ENCODE assay signal across 8 cellular contexts in the genomic region with DNA sequence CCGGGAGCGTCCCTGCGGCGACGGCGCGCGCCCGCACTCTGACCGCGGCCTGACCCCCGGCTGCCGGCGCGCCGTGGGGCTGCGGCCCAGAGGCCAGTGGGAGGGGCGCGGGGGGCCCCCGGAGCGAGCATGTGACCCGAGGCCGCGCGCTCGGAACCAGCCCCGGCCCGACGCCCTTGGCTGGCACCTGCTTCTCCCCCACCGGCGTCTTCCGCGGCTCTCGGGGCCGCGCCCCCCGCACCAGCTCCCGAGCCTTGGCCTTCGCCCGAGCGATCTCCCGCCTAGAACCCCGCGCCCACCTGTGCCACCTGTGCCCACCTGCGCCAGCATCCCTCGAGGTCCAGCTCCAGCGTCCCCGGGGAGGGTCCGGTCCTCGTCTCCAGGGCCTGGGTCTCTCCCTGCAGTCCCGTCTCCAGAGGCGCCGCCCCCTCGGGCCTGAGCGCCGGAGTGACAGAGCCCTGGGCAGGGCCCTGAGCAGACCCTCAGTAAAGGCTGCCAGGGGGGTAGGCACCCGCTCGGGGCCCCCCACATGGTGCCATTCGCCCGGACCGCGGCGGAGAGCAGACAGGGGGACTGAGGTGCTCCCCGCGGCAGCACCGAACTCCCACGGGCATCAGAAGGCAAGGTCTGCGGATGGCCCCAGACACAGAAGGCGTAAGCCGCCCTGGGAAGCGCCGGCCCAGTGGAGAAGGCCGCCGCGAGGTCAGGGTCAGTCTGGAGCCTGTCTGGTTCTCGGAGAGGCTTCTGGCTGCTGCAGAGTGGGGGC.
A peak's percentile ranks its signal among the peaks of the same experiment; 100 is the strongest.
DNase-seq lines count a peak whose midpoint lies in the region; ATAC-seq and TF ChIP-seq lines count a peak whose summit lies in the region.

No MANE protein-coding gene starts in this region.

- no peaks in the 10 kb centered on the region for H3K9me3 Mint-ChIP-seq in dendritic cell treated with granulocyte-macrophage colony-stimulating factor and Interleukin-4, amounts not matched to agents 40 ng/mL and 50 ng/mL, for 4 days

- H3K27me3 ChIP-seq in tibial artery = no peaks in the 10 kb centered on the region

- H3K27ac Mint-ChIP-seq in dendritic cell treated with granulocyte-macrophage colony-stimulating factor and Interleukin-4, amounts not matched to agents 40 ng/mL and 50 ng/mL, for 4 days = no peak overlapping the region

- peaks cover 11% of the 10 kb centered on the region for H3K4me1 Mint-ChIP-seq in dendritic cell treated with granulocyte-macrophage colony-stimulating factor and Interleukin-4, amounts not matched to agents 40 ng/mL and 50 ng/mL, for 4 days (ENCODE audit: low read depth)

- H3K36me3 Mint-ChIP-seq in dendritic cell treated with granulocyte-macrophage colony-stimulating factor and Interleukin-4, amounts not matched to agents 40 ng/mL and 50 ng/mL, for 4 days (ENCODE audit: low read depth) = no peaks in the 10 kb centered on the region

- H3K4me3 ChIP-seq in GM12865 (ENCODE audit: low read depth, low read length) = peak overlapping the region; percentile 76
- H3K4me3 ChIP-seq in tibial artery = peak overlapping the region; percentile 54 to 88

- peaks cover 0 to 21% (median 14%) of the 10 kb centered on the region in 4 donors for H3K4me1 ChIP-seq in tibial artery

- peak; percentile 31 for ATAC-seq in GM21825 (IDR thresholded peaks at IDR 0.05; ENCODE audit: unreplicated experiment)
- no peak for ATAC-seq in HG03175 (IDR thresholded peaks at IDR 0.05; ENCODE audit: unreplicated experiment)

- no peaks in the 10 kb centered on the region for H3K36me3 ChIP-seq in tibial artery

- H3K27ac ChIP-seq in tibial artery = peak overlapping the region; percentile 79

- no peaks in the 10 kb centered on the region for H3K9me3 ChIP-seq in tibial artery

- TF ChIP-seq CTCF in GM12865 (IDR thresholded peaks at IDR 0.05; ENCODE audit: insufficient read depth, low read depth, low read length, missing control alignments) (no peak), tibial artery (IDR thresholded peaks at IDR 0.05) (no peak)

- H3K4me3 Mint-ChIP-seq in dendritic cell treated with granulocyte-macrophage colony-stimulating factor and Interleukin-4, amounts not matched to agents 40 ng/mL and 50 ng/mL, for 4 days = peak overlapping the region; percentile 63

- peaks cover 71% of the 10 kb centered on the region for H3K27me3 Mint-ChIP-seq in dendritic cell treated with granulocyte-macrophage colony-stimulating factor and Interleukin-4, amounts not matched to agents 40 ng/mL and 50 ng/mL, for 4 days

- DNase-seq in GM12865 (ENCODE audit: low read depth) (no peak), NCI-H69 (lab: John Stamatoyannopoulos, UW) (peak; percentile 82), medulla oblongata (ENCODE audit: extremely low spot score) (peak; percentile 16), tibial artery (peak in 1 of 2 donors; percentile 76)
- no peak for DNase-seq in stimulated activated CD4-positive, alpha-beta T cell treated with anti-CD3 and anti-CD28 coated beads, Interleukin-4, amount 100 ng/mL, for 4 hours

- intact Hi-C loops in dendritic cell treated with granulocyte-macrophage colony-stimulating factor and Interleukin-4, amounts not matched to agents 40 ng/mL and 50 ng/mL, for 4 days (cut with micrococcal nuclease) = no loop called here
- intact Hi-C loops in tibial artery (cut with DNase I; ENCODE audit: low total_unique reads) = loop anchor here (5.0 kb wide), 1 partner anchor 74 kb away; a partner anchor contains a TSS

Comparison
In these comparisons a context has a peak if more than half of its experiments do, and no peak if none do; other contexts are left out.
1. DNase-seq: peak in NCI-H69 (single experiment) and medulla oblongata (single experiment); none in GM12865 (single experiment) and stimulated activated CD4-positive, alpha-beta T cell treated with anti-CD3 and anti-CD28 coated beads, Interleukin-4, amount 100 ng/mL, for 4 hours (0 of 2).